Comparison of ENCODE assay signal across 9 cellular contexts in genomic region chr3:153221748-153222162, GRCh38. TPM values are rescaled to one million over a fixed set of nuclear protein-coding genes. Genes with fewer than 3 reads are reported as not detected.
DNase-seq lines count a peak whose midpoint lies in the region; ATAC-seq, FAIRE-seq and TF ChIP-seq lines count a peak whose summit lies in the region.
"Had no signal": no experiment of that assay in that cellular context is flagged by ENCODE, and none has a peak within 500 bp of the region (broad histone marks: within the 10 kb centered on the region; RNA-seq: fewer than 3 reads in every experiment).

No MANE protein-coding gene starts in this region.

- H3K4me3 Mint-ChIP-seq in activated T-cell treated with anti-CD3 and anti-CD28 coated beads, Interleukin-2, amount 50 U/mL, for 72 hours = peak overlapping the region; percentile 81 to 87

- FAIRE-seq in GM12891 (lab: Jason Lieb, UNC) = peak; percentile 70
- FAIRE-seq in frontal cortex (lab: Jason Lieb, UNC) = no peak

- intact Hi-C loops in uterus (cut with DNase I; ENCODE audit: low total_unique reads) = no loop called here

- no peaks in the 10 kb centered on the region for H3K9me3 ChIP-seq in uterus

- H3K4me1 ChIP-seq in uterus = no peaks in the 10 kb centered on the region

- H3K27me3 ChIP-seq in uterus = no peaks in the 10 kb centered on the region

- H3K9me3 Mint-ChIP-seq in activated T-cell treated with anti-CD3 and anti-CD28 coated beads, Interleukin-2, amount 50 U/mL, for 72 hours = no peaks in the 10 kb centered on the region

- no peak overlapping the region for H3K4me3 ChIP-seq in uterus

- H3K27me3 Mint-ChIP-seq in activated T-cell treated with anti-CD3 and anti-CD28 coated beads, Interleukin-2, amount 50 U/mL, for 72 hours (ENCODE audit: low read depth) = no peaks in the 10 kb centered on the region

- H3K27ac Mint-ChIP-seq in activated T-cell treated with anti-CD3 and anti-CD28 coated beads, Interleukin-2, amount 50 U/mL, for 72 hours = peak overlapping the region; percentile 81

- no peaks in the 10 kb centered on the region for H3K36me3 ChIP-seq in uterus

- peak; percentile 24 for DNase-seq in GM12891 (ENCODE audit: insufficient read length, low spot score)
- DNase-seq in activated T-cell treated with anti-CD3 and anti-CD28 coated beads, Interleukin-2, amount 50 U/mL, for 72 hours = peak; percentile 58 to 62
- peak; percentile 6 to 29 for DNase-seq in frontal cortex (ENCODE audit: low spot score in 2 of 2)
- DNase-seq in putamen (ENCODE audit: low spot score) = peak; percentile 45
- DNase-seq in uterus = peak; percentile 24 to 44
- no peak for DNase-seq in NCI-H146 (lab: John Stamatoyannopoulos, UW)

- peaks cover 49% of the 10 kb centered on the region for H3K4me1 Mint-ChIP-seq in activated T-cell treated with anti-CD3 and anti-CD28 coated beads, Interleukin-2, amount 50 U/mL, for 72 hours (ENCODE audit: low read depth)

- TF ChIP-seq POLR2A in GM12891 (IDR thresholded peaks at IDR 0.05; ENCODE audit: low read depth, low read length) = no peak
- peak in 1 of 2 donors; percentile 12 for TF ChIP-seq POLR2A in uterus (IDR thresholded peaks at IDR 0.05)

- ATAC-seq in HG02852 (IDR thresholded peaks at IDR 0.05; ENCODE audit: unreplicated experiment) = peak; percentile 96
- peak; percentile 99 for ATAC-seq in activated T-cell treated with anti-CD3 and anti-CD28 coated beads, Interleukin-2, amount 50 U/mL, for 72 hours (replicated peaks in 1 of 2)

- peak overlapping the region; percentile 16 to 17 for H3K27ac ChIP-seq in uterus
- H3K27ac ChIP-seq: VCaP had no signal

- H3K36me3 Mint-ChIP-seq in activated T-cell treated with anti-CD3 and anti-CD28 coated beads, Interleukin-2, amount 50 U/mL, for 72 hours (ENCODE audit: insufficient read depth in 2 of 2) = peaks cover 0 to 2% of the 10 kb centered on the region in 2 donors

- TF ChIP-seq CTCF in uterus (IDR thresholded peaks at IDR 0.05) = no peak

TF ChIP-seq in GM12891, 5 proteins besides CTCF, POLR2A, EP300 and RAD21:
- TF ChIP-seq POU2F2 (IDR thresholded peaks at IDR 0.05; ENCODE audit: low read depth, low read length) (no peak), POLR2AphosphoS5 (IDR thresholded peaks at IDR 0.05; ENCODE audit: low read depth, low read length) (no peak), TAF1 (IDR thresholded peaks at IDR 0.05; ENCODE audit: low read depth, low read length) (no peak), PAX5 (IDR thresholded peaks at IDR 0.05; ENCODE audit: insufficient read depth, low read length, severe bottlenecking) (no peak), SPI1 (IDR thresholded peaks at IDR 0.05; ENCODE audit: low read depth, low read length) (no peak)

TF ChIP-seq in PFSK-1, 5 proteins besides CTCF, POLR2A, EP300 and RAD21:
- TF ChIP-seq POLR2AphosphoS5 (IDR thresholded peaks at IDR 0.05; ENCODE audit: low read depth, low read length) (peak; percentile 74), REST (IDR thresholded peaks at IDR 0.05; ENCODE audit: insufficient read depth in 1 of 2, low read depth in 2 of 2, low read length in 2 of 2) (no peak; a peak in 1 of 4 replicates), FOXP2 (optimal IDR thresholded peaks at IDR 0.05; ENCODE audit: borderline replicate concordance, extremely low read depth, extremely low read length, insufficient read depth) (peak; percentile 77), TAF1 (IDR thresholded peaks at IDR 0.05; ENCODE audit: borderline replicate concordance, insufficient read depth, low read length) (peak; percentile 78; the same call in 1 of the 2 replicates), SIN3A (IDR thresholded peaks at IDR 0.05; ENCODE audit: borderline replicate concordance, insufficient read depth, low read length) (no peak)

RNA-seq across cellular contexts. Expression of gene RAP2B, which starts 59.7 kb away (rescaled TPM):
- polyA plus RNA-seq in GM12891 (2012; ENCODE audit: low read depth, missing spikeins) = 3.8 TPM
- 16.4 TPM for polyA plus RNA-seq in PFSK-1 (2012; ENCODE audit: insufficient read length, low read depth)
- 10 to 100 TPM; 11.2 to 13.1 TPM for total RNA-seq in activated T-cell treated with anti-CD3 and anti-CD28 coated beads, Interleukin-2, amount 50 U/mL, for 72 hours
- total RNA-seq in frontal cortex (42.8 TPM), uterus (10 to 100 TPM in 1 of 4 donors, 1 to 10 TPM in 3; 1.8 to 20.5 (median 8.6) TPM)
